20 cellular contexts compared by ENCODE assay signal in the genomic region with DNA sequence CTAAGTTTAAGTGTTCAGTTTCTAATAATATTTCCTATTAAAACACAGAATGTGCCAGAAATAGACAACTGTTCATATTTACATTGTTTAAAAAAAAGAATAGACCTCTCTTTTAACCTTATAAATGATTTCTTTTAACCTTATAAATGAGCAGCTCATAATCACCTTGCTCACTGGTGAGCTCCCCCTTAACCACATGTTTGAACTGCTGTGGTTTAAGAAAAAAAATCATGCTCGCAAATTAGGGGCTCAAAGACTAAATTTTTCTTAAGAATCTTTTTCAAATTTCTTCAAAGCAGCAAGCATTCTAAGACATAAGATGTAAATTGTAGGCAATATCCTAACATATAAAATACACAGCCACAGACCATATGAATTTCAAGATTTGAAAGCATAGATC. TPM values are rescaled to one million over a fixed set of nuclear protein-coding genes. Genes with fewer than 3 reads are reported as not detected.
A peak's percentile ranks its signal among the peaks of the same experiment; 100 is the strongest.
DNase-seq lines count a peak whose midpoint lies in the region; ATAC-seq, FAIRE-seq and TF ChIP-seq lines count a peak whose summit lies in the region.
"Had no signal": no experiment of that assay in that cellular context is flagged by ENCODE, and none has a peak within 500 bp of the region (broad histone marks: within the 10 kb centered on the region; RNA-seq: fewer than 3 reads in every experiment).

No MANE protein-coding gene starts in this region.

- H3K9me3 ChIP-seq in naive thymus-derived CD4-positive, alpha-beta T cell (ENCODE audit: control insufficient read depth in 2 of 3, low read length in 3 of 3), result no peaks in the 10 kb centered on the region
- H3K9me3 ChIP-seq in right cardiac atrium (ENCODE audit: control insufficient read depth, low read length), result no peaks in the 10 kb centered on the region
- H3K9me3 ChIP-seq: Caco-2, thyroid gland had no signal

- 88% methylated on average over 1 of the region's 1 CpG for WGBS in right cardiac atrium

- peaks cover 3 to 56% (median 17%) of the 10 kb centered on the region in 3 experiments for H3K36me3 ChIP-seq in naive thymus-derived CD4-positive, alpha-beta T cell (ENCODE audit: control insufficient read depth in 2 of 3, insufficient read depth in 3 of 3, low read length in 3 of 3)

- no peaks in the 10 kb centered on the region for H3K27me3 ChIP-seq in naive thymus-derived CD4-positive, alpha-beta T cell (ENCODE audit: control insufficient read depth in 2 of 2, insufficient read depth in 2 of 2, low read length in 2 of 2)
- H3K27me3 ChIP-seq in right cardiac atrium (ENCODE audit: control insufficient read depth, insufficient read depth), result no peaks in the 10 kb centered on the region
- H3K27me3 ChIP-seq: dorsolateral prefrontal cortex, thyroid gland had no signal

- H3K4me3 Mint-ChIP-seq in T-helper 1 cell treated with Interleukin-12 subunit alpha and Interleukin-12 subunit beta and Interleukin-4 antibody, amounts not matched to agents 30 μg/mL and 1 μg/mL, for 36 hours, result no peak overlapping the region
- no peak overlapping the region for H3K4me3 Mint-ChIP-seq in activated CD8-positive, alpha-beta T cell treated with anti-CD3 and anti-CD28 coated beads, Interleukin-2, amount 10 ng/mL, durations not matched to agents 7 days and 5 days
- H3K4me3 Mint-ChIP-seq in naive thymus-derived CD4-positive, alpha-beta T cell, result peak overlapping the region in 6 of 10 donors; percentile 21 to 70 (median 37)

- CTCF ChIA-PET in activated CD8-positive, alpha-beta T cell treated with anti-CD3 and anti-CD28 coated beads, Interleukin-2, amount 10 ng/mL, durations not matched to agents 7 days and 5 days (lab: Charles Lee), result interaction anchor here (1.0 to 1.5 kb wide), 2 partner anchors 11 to 32 kb away, joined by 3 read pairs; no protein-coding TSS in a partner anchor
- CTCF ChIA-PET in naive thymus-derived CD4-positive, alpha-beta T cell (lab: Charles Lee), result interaction anchor here (1.6 kb wide), 1 partner anchor 44 kb away, joined by 4 read pairs; no protein-coding TSS in a partner anchor

- ATAC-seq in activated CD8-positive, alpha-beta T cell treated with anti-CD3 and anti-CD28 coated beads, Interleukin-2, amount 10 ng/mL, durations not matched to agents 7 days and 5 days, result peak; percentile 41
- ATAC-seq in naive thymus-derived CD4-positive, alpha-beta T cell, result no peak
- ATAC-seq in right cardiac atrium (no peak), GM19463 (IDR thresholded peaks at IDR 0.05; ENCODE audit: unreplicated experiment) (no peak)

- H3K27ac ChIP-seq in naive thymus-derived CD4-positive, alpha-beta T cell (ENCODE audit: low read depth, low read length), result no peak overlapping the region
- H3K27ac ChIP-seq in right cardiac atrium (ENCODE audit: low read length), result no peak overlapping the region
- H3K27ac ChIP-seq: 22Rv1, dorsolateral prefrontal cortex, thyroid gland had no signal

- peaks cover 67% of the 10 kb centered on the region for H3K36me3 Mint-ChIP-seq in T-helper 1 cell treated with Interleukin-12 subunit alpha and Interleukin-12 subunit beta and Interleukin-4 antibody, amounts not matched to agents 30 μg/mL and 1 μg/mL, for 36 hours (ENCODE audit: low read depth)
- peaks cover 79% of the 10 kb centered on the region for H3K36me3 Mint-ChIP-seq in activated CD8-positive, alpha-beta T cell treated with anti-CD3 and anti-CD28 coated beads, Interleukin-2, amount 10 ng/mL, durations not matched to agents 7 days and 5 days (ENCODE audit: low read depth)
- peaks cover 8 to 54% (median 35%) of the 10 kb centered on the region in 5 donors for H3K36me3 Mint-ChIP-seq in naive thymus-derived CD4-positive, alpha-beta T cell

- H3K4me1 ChIP-seq in naive thymus-derived CD4-positive, alpha-beta T cell (ENCODE audit: control insufficient read depth in 2 of 2, insufficient read depth in 2 of 2, low read length in 2 of 2), result peaks cover 18 to 27% of the 10 kb centered on the region in 2 donors
- no peaks in the 10 kb centered on the region for H3K4me1 ChIP-seq in right cardiac atrium (ENCODE audit: control insufficient read depth, insufficient read depth, low read length)

- intact Hi-C loops in naive thymus-derived CD4-positive, alpha-beta T cell (cut with micrococcal nuclease), result loop anchor here in 1 of 2 donors (1.0 kb wide), 2 partner anchors 33 to 49 kb away; a partner anchor contains a TSS
- intact Hi-C loops in right cardiac atrium (cut with DNase I), result no loop called here

- POLR2A ChIA-PET in activated CD8-positive, alpha-beta T cell treated with anti-CD3 and anti-CD28 coated beads, Interleukin-2, amount 10 ng/mL, durations not matched to agents 7 days and 5 days (lab: Charles Lee), result no interaction called here
- POLR2A ChIA-PET in naive thymus-derived CD4-positive, alpha-beta T cell (lab: Charles Lee), result interaction anchor here (0.8 to 1.4 kb wide), 2 partner anchors 32 to 33 kb away, joined by 3 to 4 read pairs; a partner anchor contains a TSS

- no peak for TF ChIP-seq POLR2A in GM12891 (IDR thresholded peaks at IDR 0.05; ENCODE audit: low read depth, low read length)

- peaks cover 40% of the 10 kb centered on the region for H3K4me1 Mint-ChIP-seq in T-helper 1 cell treated with Interleukin-12 subunit alpha and Interleukin-12 subunit beta and Interleukin-4 antibody, amounts not matched to agents 30 μg/mL and 1 μg/mL, for 36 hours (ENCODE audit: low read depth)
- H3K4me1 Mint-ChIP-seq in activated CD8-positive, alpha-beta T cell treated with anti-CD3 and anti-CD28 coated beads, Interleukin-2, amount 10 ng/mL, durations not matched to agents 7 days and 5 days (ENCODE audit: low read depth), result peaks cover 42% of the 10 kb centered on the region
- H3K4me1 Mint-ChIP-seq in naive thymus-derived CD4-positive, alpha-beta T cell, result peaks cover 35 to 80% (median 62%) of the 10 kb centered on the region in 7 donors

- DNase-seq in T-helper 1 cell, result no peak
- DNase-seq in GM12891 (ENCODE audit: insufficient read length, low spot score), result no peak
- no peak for DNase-seq in activated CD8-positive, alpha-beta T cell treated with anti-CD3 and anti-CD28 coated beads, Interleukin-2, amount 10 ng/mL, durations not matched to agents 7 days and 5 days
- DNase-seq in naive thymus-derived CD4-positive, alpha-beta T cell, result peak in 2 of 9 donors; percentile 3 to 8
- DNase-seq in right cardiac atrium, result no peak
- DNase-seq in SHP77 (lab: John Stamatoyannopoulos, UW), result no peak
- DNase-seq: activated CD4-positive, CD25-positive, alpha-beta regulatory T cell; Caco-2; central memory CD4-positive, alpha-beta T cell; dorsolateral prefrontal cortex; IMR-90; NCI-H1436; NCI-H510A treated with DMSO at 0.1 percent for 48 hours; stimulated activated CD4-positive, alpha-beta T cell treated with anti-CD3 and anti-CD28 coated beads, Interleukin-2, amount 100 ng/mL, for 48 hours; stimulated activated naive CD4-positive, alpha-beta T cell treated with Interleukin-2 at 50 U/mL for 16 hours; thyroid gland had no signal

- FAIRE-seq in GM12891 (lab: Jason Lieb, UNC), result peak; percentile 50
- FAIRE-seq: astrocyte had no signal

- no peak overlapping the region for H3K4me3 ChIP-seq in naive thymus-derived CD4-positive, alpha-beta T cell (ENCODE audit: low read length)
- H3K4me3 ChIP-seq in right cardiac atrium (ENCODE audit: low read length), result no peak overlapping the region
- H3K4me3 ChIP-seq: dorsolateral prefrontal cortex, thyroid gland had no signal

- H3K27me3 Mint-ChIP-seq in T-helper 1 cell treated with Interleukin-12 subunit alpha and Interleukin-12 subunit beta and Interleukin-4 antibody, amounts not matched to agents 30 μg/mL and 1 μg/mL, for 36 hours (ENCODE audit: low read depth), result no peaks in the 10 kb centered on the region
- no peaks in the 10 kb centered on the region for H3K27me3 Mint-ChIP-seq in activated CD8-positive, alpha-beta T cell treated with anti-CD3 and anti-CD28 coated beads, Interleukin-2, amount 10 ng/mL, durations not matched to agents 7 days and 5 days (ENCODE audit: low read depth)
- H3K27me3 Mint-ChIP-seq in naive thymus-derived CD4-positive, alpha-beta T cell, result no peaks in the 10 kb centered on the region

- no peaks in the 10 kb centered on the region for H3K9me3 Mint-ChIP-seq in T-helper 1 cell treated with Interleukin-12 subunit alpha and Interleukin-12 subunit beta and Interleukin-4 antibody, amounts not matched to agents 30 μg/mL and 1 μg/mL, for 36 hours
- H3K9me3 Mint-ChIP-seq in activated CD8-positive, alpha-beta T cell treated with anti-CD3 and anti-CD28 coated beads, Interleukin-2, amount 10 ng/mL, durations not matched to agents 7 days and 5 days (ENCODE audit: insufficient read depth), result no peaks in the 10 kb centered on the region
- H3K9me3 Mint-ChIP-seq in naive thymus-derived CD4-positive, alpha-beta T cell, result no peaks in the 10 kb centered on the region

- H3K27ac Mint-ChIP-seq in T-helper 1 cell treated with Interleukin-12 subunit alpha and Interleukin-12 subunit beta and Interleukin-4 antibody, amounts not matched to agents 30 μg/mL and 1 μg/mL, for 36 hours, result peak overlapping the region; percentile 76
- H3K27ac Mint-ChIP-seq in activated CD8-positive, alpha-beta T cell treated with anti-CD3 and anti-CD28 coated beads, Interleukin-2, amount 10 ng/mL, durations not matched to agents 7 days and 5 days, result peak overlapping the region; percentile 81
- peak overlapping the region; percentile 6 to 89 (median 60) for H3K27ac Mint-ChIP-seq in naive thymus-derived CD4-positive, alpha-beta T cell

TF ChIP-seq in GM12891, 5 proteins besides CTCF, POLR2A, EP300 and RAD21:
- TF ChIP-seq POLR2AphosphoS5 (IDR thresholded peaks at IDR 0.05; ENCODE audit: low read depth, low read length) (no peak), POU2F2 (IDR thresholded peaks at IDR 0.05; ENCODE audit: low read depth, low read length) (no peak), PAX5 (IDR thresholded peaks at IDR 0.05; ENCODE audit: insufficient read depth, low read length, severe bottlenecking) (no peak), TAF1 (IDR thresholded peaks at IDR 0.05; ENCODE audit: low read depth, low read length) (no peak)

RNA-seq across cellular contexts. Expression of a gene that starts 32.8 kb away (rescaled TPM):
- 3.6 TPM for polyA plus RNA-seq in GM12891 (2012; ENCODE audit: low read depth, missing spikeins)
- total RNA-seq in activated CD8-positive, alpha-beta T cell treated with anti-CD3 and anti-CD28 coated beads, Interleukin-2, amount 10 ng/mL, durations not matched to agents 7 days and 5 days, result 1 to 10 TPM; 6.2 TPM
- total RNA-seq in naive thymus-derived CD4-positive, alpha-beta T cell, result 10 to 100 TPM in 4 of 5 experiments, 1 to 10 TPM in 1; 8.0 to 26.1 (median 21.1) TPM
- 1 to 10 TPM; 5.9 to 6.0 TPM for polyA plus RNA-seq in naive thymus-derived CD4-positive, alpha-beta T cell
- total RNA-seq in right cardiac atrium, result 10 to 100 TPM; 19.9 to 21.5 (median 21.2) TPM
- polyA plus RNA-seq in right cardiac atrium, result 12.8 TPM

Comparison
In these comparisons a context has a peak if more than half of its experiments do, and no peak if none do; other contexts are left out.
1. H3K4me3 Mint-ChIP-seq: peak in naive thymus-derived CD4-positive, alpha-beta T cell (6 of 10); none in T-helper 1 cell treated with Interleukin-12 subunit alpha and Interleukin-12 subunit beta and Interleukin-4 antibody, amounts not matched to agents 30 μg/mL and 1 μg/mL, for 36 hours (single experiment) and activated CD8-positive, alpha-beta T cell treated with anti-CD3 and anti-CD28 coated beads, Interleukin-2, amount 10 ng/mL, durations not matched to agents 7 days and 5 days (single experiment).
2. Peak in every context shown above with its lines, with median percentiles within 50 percentile points of each other: H3K27ac Mint-ChIP-seq.